1 cellular context compared by ENCODE assay signal in the genomic region with DNA sequence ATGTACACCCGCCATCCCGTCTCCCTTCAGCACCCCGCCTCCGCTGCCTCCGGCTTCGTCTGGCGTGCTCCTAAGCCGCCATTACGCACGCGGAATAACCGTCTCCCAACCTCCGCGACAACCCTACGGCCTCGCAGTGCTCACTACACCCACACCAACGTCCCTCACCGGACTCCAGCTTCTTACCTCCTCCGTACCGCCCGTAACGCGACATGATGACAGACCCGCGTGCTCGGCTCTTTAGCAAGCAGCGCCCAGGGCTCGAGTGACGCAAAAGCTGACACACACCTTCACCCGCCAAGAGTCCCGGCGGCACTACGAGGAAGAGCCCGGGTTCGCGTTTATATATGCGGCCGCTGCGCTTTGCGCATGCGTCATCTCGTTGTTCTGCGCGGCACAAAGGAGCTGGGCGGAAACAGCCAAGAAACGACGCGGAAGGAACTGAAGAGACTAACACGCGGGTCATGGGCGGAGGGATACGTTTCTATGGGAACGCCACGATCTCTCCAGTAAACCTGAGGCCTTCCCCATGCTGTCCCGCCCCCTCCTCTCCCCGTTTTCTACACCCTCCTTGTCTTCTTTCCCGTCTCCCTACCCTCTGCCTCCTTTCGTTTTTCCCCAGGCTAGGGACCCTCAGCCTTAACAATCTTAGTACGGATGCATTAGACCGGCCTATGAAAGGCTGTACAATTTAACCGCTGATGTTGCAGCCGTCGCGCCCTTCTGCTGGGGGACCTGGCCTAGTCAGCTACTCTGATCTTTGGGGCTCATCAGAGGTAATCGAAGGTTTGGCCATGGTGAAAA.
TF ChIP-seq lines count a peak whose summit lies in the region.

A gene (minus strand): TSS at position 319 of the 804 bp plus-strand sequence. CDS start 105 bp downstream, at position 214.

TF ChIP-seq in WTC11, 78 proteins besides CTCF, POLR2A, EP300 and RAD21 (continued from another document and continues in another):
- TF ChIP-seq, protein P1, sequence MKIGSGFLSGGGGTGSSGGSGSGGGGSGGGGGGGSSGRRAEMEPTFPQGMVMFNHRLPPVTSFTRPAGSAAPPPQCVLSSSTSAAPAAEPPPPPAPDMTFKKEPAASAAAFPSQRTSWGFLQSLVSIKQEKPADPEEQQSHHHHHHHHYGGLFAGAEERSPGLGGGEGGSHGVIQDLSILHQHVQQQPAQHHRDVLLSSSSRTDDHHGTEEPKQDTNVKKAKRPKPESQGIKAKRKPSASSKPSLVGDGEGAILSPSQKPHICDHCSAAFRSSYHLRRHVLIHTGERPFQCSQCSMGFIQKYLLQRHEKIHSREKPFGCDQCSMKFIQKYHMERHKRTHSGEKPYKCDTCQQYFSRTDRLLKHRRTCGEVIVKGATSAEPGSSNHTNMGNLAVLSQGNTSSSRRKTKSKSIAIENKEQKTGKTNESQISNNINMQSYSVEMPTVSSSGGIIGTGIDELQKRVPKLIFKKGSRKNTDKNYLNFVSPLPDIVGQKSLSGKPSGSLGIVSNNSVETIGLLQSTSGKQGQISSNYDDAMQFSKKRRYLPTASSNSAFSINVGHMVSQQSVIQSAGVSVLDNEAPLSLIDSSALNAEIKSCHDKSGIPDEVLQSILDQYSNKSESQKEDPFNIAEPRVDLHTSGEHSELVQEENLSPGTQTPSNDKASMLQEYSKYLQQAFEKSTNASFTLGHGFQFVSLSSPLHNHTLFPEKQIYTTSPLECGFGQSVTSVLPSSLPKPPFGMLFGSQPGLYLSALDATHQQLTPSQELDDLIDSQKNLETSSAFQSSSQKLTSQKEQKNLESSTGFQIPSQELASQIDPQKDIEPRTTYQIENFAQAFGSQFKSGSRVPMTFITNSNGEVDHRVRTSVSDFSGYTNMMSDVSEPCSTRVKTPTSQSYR (CRISPR knock-in tag; IDR thresholded peaks at IDR 0.05) = 0 out of 2 replicates have a peak, but pooled peaks have one; percentile 3
- TF ChIP-seq GRHL2 (CRISPR knock-in tag; IDR thresholded peaks at IDR 0.05; ENCODE audit: insufficient replicate concordance, severe bottlenecking) = no peak
- TF ChIP-seq, protein P2, sequence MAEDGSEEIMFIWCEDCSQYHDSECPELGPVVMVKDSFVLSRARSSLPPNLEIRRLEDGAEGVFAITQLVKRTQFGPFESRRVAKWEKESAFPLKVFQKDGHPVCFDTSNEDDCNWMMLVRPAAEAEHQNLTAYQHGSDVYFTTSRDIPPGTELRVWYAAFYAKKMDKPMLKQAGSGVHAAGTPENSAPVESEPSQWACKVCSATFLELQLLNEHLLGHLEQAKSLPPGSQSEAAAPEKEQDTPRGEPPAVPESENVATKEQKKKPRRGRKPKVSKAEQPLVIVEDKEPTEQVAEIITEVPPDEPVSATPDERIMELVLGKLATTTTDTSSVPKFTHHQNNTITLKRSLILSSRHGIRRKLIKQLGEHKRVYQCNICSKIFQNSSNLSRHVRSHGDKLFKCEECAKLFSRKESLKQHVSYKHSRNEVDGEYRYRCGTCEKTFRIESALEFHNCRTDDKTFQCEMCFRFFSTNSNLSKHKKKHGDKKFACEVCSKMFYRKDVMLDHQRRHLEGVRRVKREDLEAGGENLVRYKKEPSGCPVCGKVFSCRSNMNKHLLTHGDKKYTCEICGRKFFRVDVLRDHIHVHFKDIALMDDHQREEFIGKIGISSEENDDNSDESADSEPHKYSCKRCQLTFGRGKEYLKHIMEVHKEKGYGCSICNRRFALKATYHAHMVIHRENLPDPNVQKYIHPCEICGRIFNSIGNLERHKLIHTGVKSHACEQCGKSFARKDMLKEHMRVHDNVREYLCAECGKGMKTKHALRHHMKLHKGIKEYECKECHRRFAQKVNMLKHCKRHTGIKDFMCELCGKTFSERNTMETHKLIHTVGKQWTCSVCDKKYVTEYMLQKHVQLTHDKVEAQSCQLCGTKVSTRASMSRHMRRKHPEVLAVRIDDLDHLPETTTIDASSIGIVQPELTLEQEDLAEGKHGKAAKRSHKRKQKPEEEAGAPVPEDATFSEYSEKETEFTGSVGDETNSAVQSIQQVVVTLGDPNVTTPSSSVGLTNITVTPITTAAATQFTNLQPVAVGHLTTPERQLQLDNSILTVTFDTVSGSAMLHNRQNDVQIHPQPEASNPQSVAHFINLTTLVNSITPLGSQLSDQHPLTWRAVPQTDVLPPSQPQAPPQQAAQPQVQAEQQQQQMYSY (CRISPR knock-in tag; IDR thresholded peaks at IDR 0.05) = no peak
- no peak for TF ChIP-seq FOXJ3 (CRISPR knock-in tag; IDR thresholded peaks at IDR 0.05; ENCODE audit: borderline replicate concordance)
- TF ChIP-seq GABPB1 (CRISPR knock-in tag; IDR thresholded peaks at IDR 0.05) = peak; percentile 85
- TF ChIP-seq, protein P3, sequence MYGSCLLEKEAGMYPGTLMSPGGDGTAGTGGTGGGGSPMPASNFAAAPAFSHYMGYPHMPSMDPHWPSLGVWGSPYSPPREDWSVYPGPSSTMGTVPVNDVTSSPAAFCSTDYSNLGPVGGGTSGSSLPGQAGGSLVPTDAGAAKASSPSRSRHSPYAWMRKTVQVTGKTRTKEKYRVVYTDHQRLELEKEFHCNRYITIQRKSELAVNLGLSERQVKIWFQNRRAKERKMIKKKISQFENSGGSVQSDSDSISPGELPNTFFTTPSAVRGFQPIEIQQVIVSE (CRISPR knock-in tag; IDR thresholded peaks at IDR 0.05; ENCODE audit: borderline replicate concordance) = peak; percentile 88; the same call in 1 of the 2 replicates
- TF ChIP-seq, protein P4, sequence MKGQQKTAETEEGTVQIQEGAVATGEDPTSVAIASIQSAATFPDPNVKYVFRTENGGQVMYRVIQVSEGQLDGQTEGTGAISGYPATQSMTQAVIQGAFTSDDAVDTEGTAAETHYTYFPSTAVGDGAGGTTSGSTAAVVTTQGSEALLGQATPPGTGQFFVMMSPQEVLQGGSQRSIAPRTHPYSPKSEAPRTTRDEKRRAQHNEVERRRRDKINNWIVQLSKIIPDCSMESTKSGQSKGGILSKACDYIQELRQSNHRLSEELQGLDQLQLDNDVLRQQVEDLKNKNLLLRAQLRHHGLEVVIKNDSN (CRISPR knock-in tag; IDR thresholded peaks at IDR 0.05) = peak; percentile 66
- TF ChIP-seq ZNF263 (CRISPR knock-in tag; IDR thresholded peaks at IDR 0.05; ENCODE audit: low read depth) = no peak
- no peak for TF ChIP-seq GTF2I (CRISPR knock-in tag; conservative IDR thresholded peaks at IDR 0.05)
- TF ChIP-seq, protein P5, sequence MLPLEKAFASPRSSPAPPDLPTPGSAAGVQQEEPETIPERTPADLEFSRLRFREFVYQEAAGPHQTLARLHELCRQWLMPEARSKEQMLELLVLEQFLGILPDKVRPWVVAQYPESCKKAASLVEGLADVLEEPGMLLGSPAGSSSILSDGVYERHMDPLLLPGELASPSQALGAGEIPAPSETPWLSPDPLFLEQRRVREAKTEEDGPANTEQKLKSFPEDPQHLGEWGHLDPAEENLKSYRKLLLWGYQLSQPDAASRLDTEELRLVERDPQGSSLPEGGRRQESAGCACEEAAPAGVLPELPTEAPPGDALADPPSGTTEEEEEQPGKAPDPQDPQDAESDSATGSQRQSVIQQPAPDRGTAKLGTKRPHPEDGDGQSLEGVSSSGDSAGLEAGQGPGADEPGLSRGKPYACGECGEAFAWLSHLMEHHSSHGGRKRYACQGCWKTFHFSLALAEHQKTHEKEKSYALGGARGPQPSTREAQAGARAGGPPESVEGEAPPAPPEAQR (CRISPR knock-in tag; IDR thresholded peaks at IDR 0.05) = no peak
- no peak for TF ChIP-seq CREB1 (CRISPR knock-in tag; IDR thresholded peaks at IDR 0.05)
- TF ChIP-seq ZNF317 (CRISPR knock-in tag; IDR thresholded peaks at IDR 0.05; ENCODE audit: borderline replicate concordance, low read depth) = no peak
- 0 out of 2 replicates have a peak, but pooled peaks have one; percentile 60 for TF ChIP-seq ESRRA (CRISPR knock-in tag; IDR thresholded peaks at IDR 0.05; ENCODE audit: borderline replicate concordance)
- peak; percentile 88 for TF ChIP-seq NFATC4 (CRISPR knock-in tag; IDR thresholded peaks at IDR 0.05)
- TF ChIP-seq MYBL2 (CRISPR knock-in tag; IDR thresholded peaks at IDR 0.05) = peak; percentile 96
- peak; percentile 90 for TF ChIP-seq SMAD3 (CRISPR knock-in tag; IDR thresholded peaks at IDR 0.05; ENCODE audit: borderline replicate concordance)
- peak; percentile 76 for TF ChIP-seq FOXK1 (CRISPR knock-in tag; IDR thresholded peaks at IDR 0.05)
- TF ChIP-seq, protein P6, sequence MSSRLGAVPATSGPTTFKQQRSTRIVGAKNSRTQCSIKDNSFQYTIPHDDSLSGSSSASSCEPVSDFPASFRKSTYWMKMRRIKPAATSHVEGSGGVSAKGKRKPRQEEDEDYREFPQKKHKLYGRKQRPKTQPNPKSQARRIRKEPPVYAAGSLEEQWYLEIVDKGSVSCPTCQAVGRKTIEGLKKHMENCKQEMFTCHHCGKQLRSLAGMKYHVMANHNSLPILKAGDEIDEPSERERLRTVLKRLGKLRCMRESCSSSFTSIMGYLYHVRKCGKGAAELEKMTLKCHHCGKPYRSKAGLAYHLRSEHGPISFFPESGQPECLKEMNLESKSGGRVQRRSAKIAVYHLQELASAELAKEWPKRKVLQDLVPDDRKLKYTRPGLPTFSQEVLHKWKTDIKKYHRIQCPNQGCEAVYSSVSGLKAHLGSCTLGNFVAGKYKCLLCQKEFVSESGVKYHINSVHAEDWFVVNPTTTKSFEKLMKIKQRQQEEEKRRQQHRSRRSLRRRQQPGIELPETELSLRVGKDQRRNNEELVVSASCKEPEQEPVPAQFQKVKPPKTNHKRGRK (CRISPR knock-in tag; IDR thresholded peaks at IDR 0.05; ENCODE audit: borderline replicate concordance) = no peak
- TF ChIP-seq TCF7 (CRISPR knock-in tag; IDR thresholded peaks at IDR 0.05; ENCODE audit: low read depth) = 0 out of 2 replicates have a peak, but pooled peaks have one; percentile 62
- TF ChIP-seq, protein P7, sequence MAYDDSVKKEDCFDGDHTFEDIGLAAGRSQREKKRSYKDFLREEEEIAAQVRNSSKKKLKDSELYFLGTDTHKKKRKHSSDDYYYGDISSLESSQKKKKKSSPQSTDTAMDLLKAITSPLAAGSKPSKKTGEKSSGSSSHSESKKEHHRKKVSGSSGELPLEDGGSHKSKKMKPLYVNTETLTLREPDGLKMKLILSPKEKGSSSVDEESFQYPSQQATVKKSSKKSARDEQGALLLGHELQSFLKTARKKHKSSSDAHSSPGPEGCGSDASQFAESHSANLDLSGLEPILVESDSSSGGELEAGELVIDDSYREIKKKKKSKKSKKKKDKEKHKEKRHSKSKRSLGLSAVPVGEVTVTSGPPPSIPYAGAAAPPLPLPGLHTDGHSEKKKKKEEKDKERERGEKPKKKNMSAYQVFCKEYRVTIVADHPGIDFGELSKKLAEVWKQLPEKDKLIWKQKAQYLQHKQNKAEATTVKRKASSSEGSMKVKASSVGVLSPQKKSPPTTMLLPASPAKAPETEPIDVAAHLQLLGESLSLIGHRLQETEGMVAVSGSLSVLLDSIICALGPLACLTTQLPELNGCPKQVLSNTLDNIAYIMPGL (CRISPR knock-in tag; IDR thresholded peaks at IDR 0.05) = peak; percentile 71; the same call in 1 of the 2 replicates
- TF ChIP-seq, protein P8, sequence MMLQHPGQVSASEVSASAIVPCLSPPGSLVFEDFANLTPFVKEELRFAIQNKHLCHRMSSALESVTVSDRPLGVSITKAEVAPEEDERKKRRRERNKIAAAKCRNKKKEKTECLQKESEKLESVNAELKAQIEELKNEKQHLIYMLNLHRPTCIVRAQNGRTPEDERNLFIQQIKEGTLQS (CRISPR knock-in tag; conservative IDR thresholded peaks at IDR 0.05) = 0 out of 2 replicates have a peak, but pooled peaks have one; percentile 59
- TF ChIP-seq, protein P9, sequence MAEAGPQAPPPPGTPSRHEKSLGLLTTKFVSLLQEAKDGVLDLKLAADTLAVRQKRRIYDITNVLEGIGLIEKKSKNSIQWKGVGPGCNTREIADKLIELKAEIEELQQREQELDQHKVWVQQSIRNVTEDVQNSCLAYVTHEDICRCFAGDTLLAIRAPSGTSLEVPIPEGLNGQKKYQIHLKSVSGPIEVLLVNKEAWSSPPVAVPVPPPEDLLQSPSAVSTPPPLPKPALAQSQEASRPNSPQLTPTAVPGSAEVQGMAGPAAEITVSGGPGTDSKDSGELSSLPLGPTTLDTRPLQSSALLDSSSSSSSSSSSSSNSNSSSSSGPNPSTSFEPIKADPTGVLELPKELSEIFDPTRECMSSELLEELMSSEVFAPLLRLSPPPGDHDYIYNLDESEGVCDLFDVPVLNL (CRISPR knock-in tag; IDR thresholded peaks at IDR 0.05; ENCODE audit: borderline replicate concordance, low read depth) = peak; percentile 62; the same call in 1 of the 2 replicates
- peak; percentile 82 for TF ChIP-seq ZNF671 (CRISPR knock-in tag; IDR thresholded peaks at IDR 0.05)
- 0 out of 2 replicates have a peak, but pooled peaks have one; percentile 31 for TF ChIP-seq JAZF1 (CRISPR knock-in tag; IDR thresholded peaks at IDR 0.05)
- TF ChIP-seq ZNF219 (CRISPR knock-in tag; IDR thresholded peaks at IDR 0.05; ENCODE audit: borderline replicate concordance) = no peak
- TF ChIP-seq, protein P10, sequence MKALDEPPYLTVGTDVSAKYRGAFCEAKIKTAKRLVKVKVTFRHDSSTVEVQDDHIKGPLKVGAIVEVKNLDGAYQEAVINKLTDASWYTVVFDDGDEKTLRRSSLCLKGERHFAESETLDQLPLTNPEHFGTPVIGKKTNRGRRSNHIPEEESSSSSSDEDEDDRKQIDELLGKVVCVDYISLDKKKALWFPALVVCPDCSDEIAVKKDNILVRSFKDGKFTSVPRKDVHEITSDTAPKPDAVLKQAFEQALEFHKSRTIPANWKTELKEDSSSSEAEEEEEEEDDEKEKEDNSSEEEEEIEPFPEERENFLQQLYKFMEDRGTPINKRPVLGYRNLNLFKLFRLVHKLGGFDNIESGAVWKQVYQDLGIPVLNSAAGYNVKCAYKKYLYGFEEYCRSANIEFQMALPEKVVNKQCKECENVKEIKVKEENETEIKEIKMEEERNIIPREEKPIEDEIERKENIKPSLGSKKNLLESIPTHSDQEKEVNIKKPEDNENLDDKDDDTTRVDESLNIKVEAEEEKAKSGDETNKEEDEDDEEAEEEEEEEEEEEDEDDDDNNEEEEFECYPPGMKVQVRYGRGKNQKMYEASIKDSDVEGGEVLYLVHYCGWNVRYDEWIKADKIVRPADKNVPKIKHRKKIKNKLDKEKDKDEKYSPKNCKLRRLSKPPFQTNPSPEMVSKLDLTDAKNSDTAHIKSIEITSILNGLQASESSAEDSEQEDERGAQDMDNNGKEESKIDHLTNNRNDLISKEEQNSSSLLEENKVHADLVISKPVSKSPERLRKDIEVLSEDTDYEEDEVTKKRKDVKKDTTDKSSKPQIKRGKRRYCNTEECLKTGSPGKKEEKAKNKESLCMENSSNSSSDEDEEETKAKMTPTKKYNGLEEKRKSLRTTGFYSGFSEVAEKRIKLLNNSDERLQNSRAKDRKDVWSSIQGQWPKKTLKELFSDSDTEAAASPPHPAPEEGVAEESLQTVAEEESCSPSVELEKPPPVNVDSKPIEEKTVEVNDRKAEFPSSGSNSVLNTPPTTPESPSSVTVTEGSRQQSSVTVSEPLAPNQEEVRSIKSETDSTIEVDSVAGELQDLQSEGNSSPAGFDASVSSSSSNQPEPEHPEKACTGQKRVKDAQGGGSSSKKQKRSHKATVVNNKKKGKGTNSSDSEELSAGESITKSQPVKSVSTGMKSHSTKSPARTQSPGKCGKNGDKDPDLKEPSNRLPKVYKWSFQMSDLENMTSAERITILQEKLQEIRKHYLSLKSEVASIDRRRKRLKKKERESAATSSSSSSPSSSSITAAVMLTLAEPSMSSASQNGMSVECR (CRISPR knock-in tag; IDR thresholded peaks at IDR 0.05; ENCODE audit: borderline replicate concordance) = peak; percentile 92
- no peak for TF ChIP-seq ZNF423 (CRISPR knock-in tag; IDR thresholded peaks at IDR 0.05)
- TF ChIP-seq ELF4 (CRISPR knock-in tag; IDR thresholded peaks at IDR 0.05; ENCODE audit: low read depth) = no peak
